9 cellular contexts compared by ENCODE assay signal in the genomic region with DNA sequence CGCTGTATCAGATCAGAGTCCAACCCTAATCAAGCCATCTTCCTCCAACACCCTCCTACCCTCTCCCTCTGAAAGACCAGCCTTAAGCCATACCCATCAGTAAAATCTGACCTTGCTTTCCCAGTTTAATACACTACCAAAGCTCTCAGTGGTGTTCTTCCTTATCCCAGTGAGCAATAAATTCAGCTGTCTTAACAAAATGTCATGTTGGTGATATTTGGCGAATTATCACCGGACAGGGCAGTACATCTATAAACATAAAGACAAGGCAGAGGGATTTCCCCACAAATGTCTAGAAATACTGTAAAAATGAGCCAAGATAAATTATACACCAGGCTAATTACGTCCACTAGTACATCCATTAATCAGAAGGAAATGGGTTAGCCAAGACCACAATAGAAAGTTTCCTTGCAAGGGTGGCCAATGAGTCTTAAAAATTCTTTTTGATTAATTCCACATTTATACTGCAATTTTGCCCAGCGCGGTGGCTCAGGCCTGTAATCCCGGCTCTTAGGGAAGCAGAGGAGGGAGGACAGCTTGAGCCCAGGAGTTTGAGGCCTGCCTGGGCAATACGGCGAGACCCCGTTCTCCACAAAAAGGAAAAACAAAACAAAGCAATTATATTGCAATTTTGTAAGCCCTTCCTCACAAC. TPM values are rescaled to one million over a fixed set of nuclear protein-coding genes. Genes with fewer than 3 reads are reported as not detected.
DNase-seq lines count a peak whose midpoint lies in the region; ATAC-seq and TF ChIP-seq lines count a peak whose summit lies in the region.
"Had no signal": no experiment of that assay in that cellular context is flagged by ENCODE, and none has a peak within 500 bp of the region (broad histone marks: within the 10 kb centered on the region; RNA-seq: fewer than 3 reads in every experiment).

No MANE protein-coding gene starts in this region.

- no peaks in the 10 kb centered on the region; the same call in 2 of the 3 replicates for H3K9me3 Mint-ChIP-seq in GM23338

- no peaks in the 10 kb centered on the region for H3F3A ChIP-seq in GM23338 (replicated peaks; ENCODE audit: low read depth)

- H3K4me3 Mint-ChIP-seq in GM23338: peak overlapping the region; percentile 98

- peak overlapping the region; percentile 83 for H3K4me3 ChIP-seq in GM23338
- H3K4me3 ChIP-seq in WERI-Rb-1 (ENCODE audit: low read depth, low read length): peak overlapping the region; percentile 99
- peak overlapping the region; percentile 92 to 94 for H3K4me3 ChIP-seq in right atrium auricular region
- peak overlapping the region; percentile 96 for H3K4me3 ChIP-seq in skeletal muscle satellite cell (ENCODE audit: low read length)

- H3K9me2 ChIP-seq in GM23338 (ENCODE audit: insufficient read depth): no peaks in the 10 kb centered on the region

- H3K27ac ChIP-seq in GM23338 (ENCODE audit: low read depth): no peak overlapping the region; the same call in 1 of the 2 replicates
- peak overlapping the region; percentile 66; the same call in 1 of the 2 replicates for H3K27ac ChIP-seq in WERI-Rb-1
- peak overlapping the region; percentile 69 to 88 for H3K27ac ChIP-seq in right atrium auricular region

- peaks cover 97% of the 10 kb centered on the region for H3K79me2 ChIP-seq in GM23338 (replicated peaks; ENCODE audit: insufficient read depth)

- peak overlapping the region; percentile 96 for H3K27ac Mint-ChIP-seq in GM23338

- no peaks in the 10 kb centered on the region for H3K9me3 ChIP-seq in WERI-Rb-1 (ENCODE audit: severe bottlenecking)
- H3K9me3 ChIP-seq in right atrium auricular region: no peaks in the 10 kb centered on the region
- no peaks in the 10 kb centered on the region for H3K9me3 ChIP-seq in skeletal muscle satellite cell (replicated peaks; ENCODE audit: low read length)

- H3K27me3 ChIP-seq in GM23338 (ENCODE audit: insufficient read depth): no peaks in the 10 kb centered on the region
- no peaks in the 10 kb centered on the region for H3K27me3 ChIP-seq in WERI-Rb-1 (ENCODE audit: insufficient read depth, low read depth, severe bottlenecking)
- no peaks in the 10 kb centered on the region for H3K27me3 ChIP-seq in right atrium auricular region
- no peaks in the 10 kb centered on the region for H3K27me3 ChIP-seq in skeletal muscle satellite cell (ENCODE audit: control insufficient read depth, insufficient read depth, low read length)

- H2AFZ ChIP-seq in GM23338: no peak overlapping the region

- ATAC-seq in GM23338 (no peak), GM21423 (IDR thresholded peaks at IDR 0.05; ENCODE audit: unreplicated experiment) (no peak), HG03432 (IDR thresholded peaks at IDR 0.05; ENCODE audit: unreplicated experiment) (no peak)

- H3K4me1 ChIP-seq in GM23338 (ENCODE audit: insufficient read depth) (peaks cover 16% of the 10 kb centered on the region; the same call in 1 of the 2 replicates), right atrium auricular region (peaks cover 0 to 52% of the 10 kb centered on the region in 2 donors), skeletal muscle satellite cell (ENCODE audit: control insufficient read depth, insufficient read depth, low read length) (peaks cover 16% of the 10 kb centered on the region)

- H3K36me3 Mint-ChIP-seq in GM23338 (ENCODE audit: low read depth): peaks cover 26% of the 10 kb centered on the region

- H3K36me3 ChIP-seq in GM23338 (ENCODE audit: insufficient read depth) (no peaks in the 10 kb centered on the region), WERI-Rb-1 (peaks cover 26% of the 10 kb centered on the region), right atrium auricular region (no peaks in the 10 kb centered on the region), skeletal muscle satellite cell (ENCODE audit: insufficient read depth, low read length) (no peaks in the 10 kb centered on the region)

- H3K4me2 ChIP-seq in GM23338: peak overlapping the region; percentile 91
- peak overlapping the region; percentile 83 for H3K4me2 ChIP-seq in skeletal muscle satellite cell (ENCODE audit: low read length)

- peaks cover 11% of the 10 kb centered on the region for H3K27me3 Mint-ChIP-seq in GM23338 (ENCODE audit: insufficient read depth, low read depth, poor library complexity)

- peak overlapping the region; percentile 96 for H3K9ac ChIP-seq in skeletal muscle satellite cell (ENCODE audit: low read depth, low read length)

- DNase-seq in GM23338 (ENCODE audit: low spot score) (no peak), WERI-Rb-1 (no peak), right atrium auricular region (ENCODE audit: low spot score) (no peak), G401 (ENCODE audit: low spot score) (no peak), NCI-H1436 treated with DMSO at 0.1 percent for 48 hours (lab: John Stamatoyannopoulos, UW) (no peak)
- DNase-seq: NCI-H2171 had no signal

- in situ Hi-C loops in G401 (cut with HindIII; ENCODE audit: low sequenced_read_pairs): no loop called here

- H3K4me1 Mint-ChIP-seq in GM23338: peaks cover 17% of the 10 kb centered on the region

- H4K20me1 ChIP-seq in GM23338 (replicated peaks; ENCODE audit: insufficient read depth): peaks cover 27% of the 10 kb centered on the region

- TF ChIP-seq CTCF in GM23338 (conservative IDR thresholded peaks at IDR 0.05; ENCODE audit: low read depth in 2 of 2) (no peak), WERI-Rb-1 (IDR thresholded peaks at IDR 0.05; ENCODE audit: low read depth, low read length) (no peak), right atrium auricular region (IDR thresholded peaks at IDR 0.05) (no peak)

TF ChIP-seq in GM23338, 12 proteins besides CTCF, POLR2A, EP300 and RAD21 (continues in another document):
- TF ChIP-seq NANOG (IDR thresholded peaks at IDR 0.05; ENCODE audit: borderline replicate concordance): no peak
- TF ChIP-seq CREB1 (CRISPR knock-in tag; IDR thresholded peaks at IDR 0.05; ENCODE audit: low read depth): no peak
- no peak for TF ChIP-seq STAT1 (IDR thresholded peaks at IDR 0.05; ENCODE audit: unreplicated experiment)
- TF ChIP-seq EZH2 (IDR thresholded peaks at IDR 0.05; ENCODE audit: low read depth, unreplicated experiment): no peak
- TF ChIP-seq POLR2AphosphoS5 (IDR thresholded peaks at IDR 0.05; ENCODE audit: low read depth): no peak
- no peak for TF ChIP-seq ZNF331 (CRISPR knock-in tag; IDR thresholded peaks at IDR 0.05; ENCODE audit: low read depth)
- TF ChIP-seq, protein P1, sequence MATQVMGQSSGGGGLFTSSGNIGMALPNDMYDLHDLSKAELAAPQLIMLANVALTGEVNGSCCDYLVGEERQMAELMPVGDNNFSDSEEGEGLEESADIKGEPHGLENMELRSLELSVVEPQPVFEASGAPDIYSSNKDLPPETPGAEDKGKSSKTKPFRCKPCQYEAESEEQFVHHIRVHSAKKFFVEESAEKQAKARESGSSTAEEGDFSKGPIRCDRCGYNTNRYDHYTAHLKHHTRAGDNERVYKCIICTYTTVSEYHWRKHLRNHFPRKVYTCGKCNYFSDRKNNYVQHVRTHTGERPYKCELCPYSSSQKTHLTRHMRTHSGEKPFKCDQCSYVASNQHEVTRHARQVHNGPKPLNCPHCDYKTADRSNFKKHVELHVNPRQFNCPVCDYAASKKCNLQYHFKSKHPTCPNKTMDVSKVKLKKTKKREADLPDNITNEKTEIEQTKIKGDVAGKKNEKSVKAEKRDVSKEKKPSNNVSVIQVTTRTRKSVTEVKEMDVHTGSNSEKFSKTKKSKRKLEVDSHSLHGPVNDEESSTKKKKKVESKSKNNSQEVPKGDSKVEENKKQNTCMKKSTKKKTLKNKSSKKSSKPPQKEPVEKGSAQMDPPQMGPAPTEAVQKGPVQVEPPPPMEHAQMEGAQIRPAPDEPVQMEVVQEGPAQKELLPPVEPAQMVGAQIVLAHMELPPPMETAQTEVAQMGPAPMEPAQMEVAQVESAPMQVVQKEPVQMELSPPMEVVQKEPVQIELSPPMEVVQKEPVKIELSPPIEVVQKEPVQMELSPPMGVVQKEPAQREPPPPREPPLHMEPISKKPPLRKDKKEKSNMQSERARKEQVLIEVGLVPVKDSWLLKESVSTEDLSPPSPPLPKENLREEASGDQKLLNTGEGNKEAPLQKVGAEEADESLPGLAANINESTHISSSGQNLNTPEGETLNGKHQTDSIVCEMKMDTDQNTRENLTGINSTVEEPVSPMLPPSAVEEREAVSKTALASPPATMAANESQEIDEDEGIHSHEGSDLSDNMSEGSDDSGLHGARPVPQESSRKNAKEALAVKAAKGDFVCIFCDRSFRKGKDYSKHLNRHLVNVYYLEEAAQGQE (IDR thresholded peaks at IDR 0.05; ENCODE audit: unreplicated experiment): no peak
- TF ChIP-seq ZNF114 (CRISPR knock-in tag; IDR thresholded peaks at IDR 0.05): no peak

RNA-seq across cellular contexts. Expression of a gene that starts 0.9 kb away (rescaled TPM):
- 29.6 and 31.8 TPM in 2 replicates for total RNA-seq in GM23338 (2014; rRNA removed; shearing (Covaris generic))
- polyA plus RNA-seq in GM23338 (2016; fragmentation: Nextera tagmentation; extraction: Ambion mirVana): 33.9 and 38.5 TPM in 2 replicates
- 10 to 100 TPM; 12.9 to 16.3 TPM for total RNA-seq in right atrium auricular region
- 33.6 and 35.5 TPM in 2 replicates for total RNA-seq in skeletal muscle satellite cell (2012; rRNA removed)
- total RNA-seq in G401 (2014; rRNA removed; shearing (Covaris generic)): 31.1 and 51.4 TPM in 2 replicates

RNA-seq across cellular contexts. Expression of a gene that starts 1.1 kb away (rescaled TPM):
- total RNA-seq in GM23338 (2014; rRNA removed; shearing (Covaris generic)): 53.1 and 64.9 TPM in 2 replicates
- 78.4 and 80.7 TPM in 2 replicates for polyA plus RNA-seq in GM23338 (2016; fragmentation: Nextera tagmentation; extraction: Ambion mirVana)
- 10 to 100 TPM; 14.5 to 21.4 TPM for total RNA-seq in right atrium auricular region
- total RNA-seq in skeletal muscle satellite cell (2012; rRNA removed): 33.2 and 35.7 TPM in 2 replicates
- total RNA-seq in G401 (2014; rRNA removed; shearing (Covaris generic)): 48.6 and 58.7 TPM in 2 replicates
